Comparison of ENCODE assay signal across 1 cellular context in the genomic region with DNA sequence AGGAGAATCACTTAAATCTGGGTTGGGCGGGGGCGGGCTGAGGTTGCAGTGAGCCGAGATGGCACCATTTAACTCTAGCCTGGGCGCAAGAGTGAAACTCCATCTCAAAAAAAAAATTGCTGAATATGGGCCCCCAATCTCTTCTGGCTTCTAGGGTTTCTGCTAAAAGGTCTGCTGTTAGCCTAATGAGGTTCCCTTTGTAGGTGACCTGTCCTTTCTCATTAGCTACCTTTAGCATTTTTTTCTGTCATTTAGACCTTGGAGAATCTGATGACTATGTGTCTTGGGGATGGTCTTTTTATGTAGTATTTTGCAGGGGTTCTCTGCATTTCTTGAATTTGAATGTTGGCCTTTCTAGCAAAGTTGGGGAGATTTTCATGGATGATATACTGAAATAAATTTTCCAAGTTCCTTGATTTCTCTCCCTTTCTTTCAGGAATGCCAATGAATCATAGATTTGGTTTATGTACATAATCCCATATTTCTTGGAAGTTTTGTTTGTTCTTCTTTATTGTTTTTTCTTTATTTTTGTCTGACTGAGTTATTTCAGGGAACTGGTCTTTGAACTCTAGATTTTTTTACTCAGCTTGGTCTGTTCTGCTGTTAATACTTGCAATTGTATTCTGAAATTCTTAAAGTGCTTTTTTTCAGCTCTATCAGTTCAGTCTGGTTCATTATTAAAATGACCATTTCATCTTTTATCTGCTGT.
A peak's percentile ranks its signal among the peaks of the same experiment; 100 is the strongest.
TF ChIP-seq lines count a peak whose summit lies in the region.

No MANE protein-coding gene starts in this region.

TF ChIP-seq in HepG2, 621 proteins besides CTCF, POLR2A, EP300 and RAD21 (continued from another document and continues in another):
- TF ChIP-seq ARID3A (IDR thresholded peaks at IDR 0.05; ENCODE audit: low read depth, low read length): peak; percentile 82; the same call in 1 of the 2 replicates
- TF ChIP-seq ZNF530 (CRISPR knock-in tag; IDR thresholded peaks at IDR 0.05; ENCODE audit: low read depth): no peak
- no peak for TF ChIP-seq RFXAP (CRISPR knock-in tag; IDR thresholded peaks at IDR 0.05; ENCODE audit: borderline replicate concordance)
- TF ChIP-seq FOXA3 (CRISPR knock-in tag; IDR thresholded peaks at IDR 0.05): peak; percentile 75
- peak; percentile 47 for TF ChIP-seq FOXA1 (IDR thresholded peaks at IDR 0.05)
- TF ChIP-seq FOXA1 (CRISPR knock-in tag; IDR thresholded peaks at IDR 0.05): no peak
- TF ChIP-seq ZNF383 (CRISPR knock-in tag; IDR thresholded peaks at IDR 0.05; ENCODE audit: borderline replicate concordance): no peak
- no peak for TF ChIP-seq ZXDC (CRISPR knock-in tag; IDR thresholded peaks at IDR 0.05)
- TF ChIP-seq NR2F2 (IDR thresholded peaks at IDR 0.05; ENCODE audit: borderline replicate concordance, low read depth): no peak
- TF ChIP-seq, protein P1, sequence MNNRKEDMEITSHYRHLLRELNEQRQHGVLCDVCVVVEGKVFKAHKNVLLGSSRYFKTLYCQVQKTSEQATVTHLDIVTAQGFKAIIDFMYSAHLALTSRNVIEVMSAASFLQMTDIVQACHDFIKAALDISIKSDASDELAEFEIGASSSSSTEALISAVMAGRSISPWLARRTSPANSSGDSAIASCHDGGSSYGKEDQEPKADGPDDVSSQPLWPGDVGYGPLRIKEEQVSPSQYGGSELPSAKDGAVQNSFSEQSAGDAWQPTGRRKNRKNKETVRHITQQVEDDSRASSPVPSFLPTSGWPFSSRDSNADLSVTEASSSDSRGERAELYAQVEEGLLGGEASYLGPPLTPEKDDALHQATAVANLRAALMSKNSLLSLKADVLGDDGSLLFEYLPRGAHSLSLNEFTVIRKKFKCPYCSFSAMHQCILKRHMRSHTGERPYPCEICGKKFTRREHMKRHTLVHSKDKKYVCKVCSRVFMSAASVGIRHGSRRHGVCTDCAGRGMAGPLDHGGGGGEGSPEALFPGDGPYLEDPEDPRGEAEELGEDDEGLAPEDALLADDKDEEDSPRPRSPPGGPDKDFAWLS (CRISPR knock-in tag; IDR thresholded peaks at IDR 0.05; ENCODE audit: borderline replicate concordance): no peak
- TF ChIP-seq ZNF34 (CRISPR knock-in tag; IDR thresholded peaks at IDR 0.05; ENCODE audit: borderline replicate concordance): no peak
- peak; percentile 92 for TF ChIP-seq RARA (CRISPR knock-in tag; IDR thresholded peaks at IDR 0.05)
- no peak for TF ChIP-seq ZNF512B (CRISPR knock-in tag; IDR thresholded peaks at IDR 0.05; ENCODE audit: borderline replicate concordance)
- TF ChIP-seq SIX4 (CRISPR knock-in tag; IDR thresholded peaks at IDR 0.05): no peak
- TF ChIP-seq ZNF879 (CRISPR knock-in tag; IDR thresholded peaks at IDR 0.05): no peak
- TF ChIP-seq NBN (conservative IDR thresholded peaks at IDR 0.05): no peak
- TF ChIP-seq EEA1 (CRISPR knock-in tag; IDR thresholded peaks at IDR 0.05; ENCODE audit: borderline replicate concordance): no peak
- no peak for TF ChIP-seq MAFF (IDR thresholded peaks at IDR 0.05; ENCODE audit: low read depth, low read length)
- no peak for TF ChIP-seq NPAS2 (CRISPR knock-in tag; IDR thresholded peaks at IDR 0.05; ENCODE audit: borderline replicate concordance)
- no peak for TF ChIP-seq ZFP37 (CRISPR knock-in tag; IDR thresholded peaks at IDR 0.05; ENCODE audit: borderline replicate concordance)
- TF ChIP-seq ZNF362 (CRISPR knock-in tag; IDR thresholded peaks at IDR 0.05; ENCODE audit: borderline replicate concordance): peak; percentile 69; the same call in 1 of the 2 replicates
- TF ChIP-seq, protein P2, sequence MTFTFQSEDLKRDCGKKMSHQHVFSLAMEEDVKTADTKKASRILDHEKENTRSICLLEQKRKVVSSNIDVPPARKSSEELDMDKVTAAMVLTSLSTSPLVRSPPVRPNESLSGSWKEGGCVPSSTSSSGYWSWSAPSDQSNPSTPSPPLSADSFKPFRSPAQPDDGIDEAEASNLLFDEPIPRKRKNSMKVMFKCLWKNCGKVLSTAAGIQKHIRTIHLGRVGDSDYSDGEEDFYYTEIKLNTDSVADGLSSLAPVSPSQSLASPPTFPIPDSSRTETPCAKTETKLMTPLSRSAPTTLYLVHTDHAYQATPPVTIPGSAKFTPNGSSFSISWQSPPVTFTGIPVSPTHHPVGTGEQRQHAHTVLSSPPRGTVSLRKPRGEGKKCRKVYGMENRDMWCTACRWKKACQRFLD (CRISPR knock-in tag; IDR thresholded peaks at IDR 0.05; ENCODE audit: borderline replicate concordance): no peak
- TF ChIP-seq HDAC2 (CRISPR knock-in tag; IDR thresholded peaks at IDR 0.05): no peak
- no peak for TF ChIP-seq IRF1 (CRISPR knock-in tag; IDR thresholded peaks at IDR 0.05; ENCODE audit: low read depth)
- TF ChIP-seq ZNF317 (CRISPR knock-in tag; IDR thresholded peaks at IDR 0.05): peak; percentile 99
- TF ChIP-seq ZNF639 (CRISPR knock-in tag; conservative IDR thresholded peaks at IDR 0.05): no peak
- no peak for TF ChIP-seq MIXL1 (CRISPR knock-in tag; IDR thresholded peaks at IDR 0.05)
- TF ChIP-seq FOXP1 (IDR thresholded peaks at IDR 0.05): no peak
- peak; percentile 54; the same call in 1 of the 2 replicates for TF ChIP-seq FOXP1 (CRISPR knock-in tag; IDR thresholded peaks at IDR 0.05)
- no peak for TF ChIP-seq ZFP36L2 (CRISPR knock-in tag; IDR thresholded peaks at IDR 0.05)
- no peak for TF ChIP-seq ZNF850 (CRISPR knock-in tag; conservative IDR thresholded peaks at IDR 0.05)
- TF ChIP-seq ZNF430 (CRISPR knock-in tag; IDR thresholded peaks at IDR 0.05): no peak
- no peak for TF ChIP-seq ZNF816 (CRISPR knock-in tag; IDR thresholded peaks at IDR 0.05; ENCODE audit: borderline replicate concordance)
- no peak for TF ChIP-seq AGO1 (IDR thresholded peaks at IDR 0.05; ENCODE audit: low read depth, low read length, poor library complexity, severe bottlenecking)
- TF ChIP-seq THAP8 (CRISPR knock-in tag; IDR thresholded peaks at IDR 0.05; ENCODE audit: borderline replicate concordance): no peak
- no peak for TF ChIP-seq ZNF770 (CRISPR knock-in tag; IDR thresholded peaks at IDR 0.05)
